In genomic region chr1:205748398-205749093, GRCh38 we compare ENCODE assay signal across 8 cellular contexts. TPM values are rescaled to one million over a fixed set of nuclear protein-coding genes. Genes with fewer than 3 reads are reported as not detected.
DNase-seq lines count a peak whose midpoint lies in the region; ATAC-seq and TF ChIP-seq lines count a peak whose summit lies in the region.

No MANE protein-coding gene starts in this region.

- no peaks in the 10 kb centered on the region for H3K9me3 Mint-ChIP-seq in stimulated activated naive CD8-positive, alpha-beta T cell treated with anti-CD3 and anti-CD28 coated beads, Interleukin-15, Interleukin-2, amounts not matched to agents 100 ng/mL and 50 ng/mL, for 24 hours

- DNase-seq in DMS114 treated with DMSO at 0.1 percent for 48 hours (lab: John Stamatoyannopoulos, UW; ENCODE audit: unreplicated experiment) = peak; percentile 82
- DNase-seq in SIG-M5 treated with dmso at 0.1 percent for 504 hours (lab: John Stamatoyannopoulos, UW; ENCODE audit: unreplicated experiment) = peak; percentile 72
- peak; percentile 23 for DNase-seq in central memory CD4-positive, alpha-beta T cell
- no peak for DNase-seq in posterior vena cava (ENCODE audit: low spot score)

- H3K4me3 ChIP-seq in liver (ENCODE audit: low read depth in 1 of 3, low read length in 3 of 3) = peak overlapping the region; percentile 87 to 99 (median 96)

- H3K27me3 ChIP-seq in liver (ENCODE audit: control insufficient read depth in 4 of 4, insufficient read depth in 4 of 4, low read length in 3 of 4) = no peaks in the 10 kb centered on the region

- H3K9ac ChIP-seq in liver (ENCODE audit: low read depth in 1 of 2, low read length in 2 of 2) = peak overlapping the region; percentile 99

- H3K4me3 Mint-ChIP-seq in stimulated activated naive CD8-positive, alpha-beta T cell treated with anti-CD3 and anti-CD28 coated beads, Interleukin-15, Interleukin-2, amounts not matched to agents 100 ng/mL and 50 ng/mL, for 24 hours = peak overlapping the region; percentile 97

- H3K4me1 ChIP-seq in liver (ENCODE audit: control insufficient read depth in 4 of 4, insufficient read depth in 4 of 4, low read length in 3 of 4) = peaks cover 14 to 35% (median 25%) of the 10 kb centered on the region in 4 donors

- H3K27me3 Mint-ChIP-seq in stimulated activated naive CD8-positive, alpha-beta T cell treated with anti-CD3 and anti-CD28 coated beads, Interleukin-15, Interleukin-2, amounts not matched to agents 100 ng/mL and 50 ng/mL, for 24 hours = no peaks in the 10 kb centered on the region

- H3K36me3 Mint-ChIP-seq in stimulated activated naive CD8-positive, alpha-beta T cell treated with anti-CD3 and anti-CD28 coated beads, Interleukin-15, Interleukin-2, amounts not matched to agents 100 ng/mL and 50 ng/mL, for 24 hours (ENCODE audit: low read depth) = peaks cover 46% of the 10 kb centered on the region

- no peak for TF ChIP-seq CTCF in liver (IDR thresholded peaks at IDR 0.05; ENCODE audit: low read depth, low read length, missing input control)

- H3K27ac ChIP-seq in liver (ENCODE audit: low read depth in 1 of 2, low read length in 2 of 2) = peak overlapping the region; percentile 94 to 96

- H3K27ac Mint-ChIP-seq in stimulated activated naive CD8-positive, alpha-beta T cell treated with anti-CD3 and anti-CD28 coated beads, Interleukin-15, Interleukin-2, amounts not matched to agents 100 ng/mL and 50 ng/mL, for 24 hours = peak overlapping the region; percentile 92

- TF ChIP-seq RAD21 in liver (IDR thresholded peaks at IDR 0.05) = peak in 1 of 2 donors; percentile 26

- peak; percentile 8 for ATAC-seq in HG03196 (IDR thresholded peaks at IDR 0.05; ENCODE audit: unreplicated experiment)
- ATAC-seq in HG03439 (IDR thresholded peaks at IDR 0.05; ENCODE audit: unreplicated experiment) = no peak

- no peaks in the 10 kb centered on the region for H3K36me3 ChIP-seq in liver (ENCODE audit: control insufficient read depth in 4 of 4, insufficient read depth in 3 of 4, low read depth in 1 of 4, low read length in 3 of 4)

- H3K9me3 ChIP-seq in liver (ENCODE audit: control insufficient read depth in 4 of 4, low read length in 3 of 4) = no peaks in the 10 kb centered on the region

- WGBS in liver = under 1% methylated on average over 13 of the region's 13 CpGs

- intact Hi-C loops in posterior vena cava (cut with DNase I) = no loop called here

- H3K4me1 Mint-ChIP-seq in stimulated activated naive CD8-positive, alpha-beta T cell treated with anti-CD3 and anti-CD28 coated beads, Interleukin-15, Interleukin-2, amounts not matched to agents 100 ng/mL and 50 ng/mL, for 24 hours (ENCODE audit: low read depth) = peaks cover 64% of the 10 kb centered on the region

TF ChIP-seq in liver, 16 proteins besides CTCF, POLR2A, EP300 and RAD21:
- TF ChIP-seq FOXA2 (IDR thresholded peaks at IDR 0.05) = no peak
- TF ChIP-seq TAF1 (conservative IDR thresholded peaks at IDR 0.05) = peak; percentile 89
- no peak for TF ChIP-seq RXRA (IDR thresholded peaks at IDR 0.05)
- TF ChIP-seq HNF4A (conservative IDR thresholded peaks at IDR 0.05) = no peak
- TF ChIP-seq, protein P1, sequence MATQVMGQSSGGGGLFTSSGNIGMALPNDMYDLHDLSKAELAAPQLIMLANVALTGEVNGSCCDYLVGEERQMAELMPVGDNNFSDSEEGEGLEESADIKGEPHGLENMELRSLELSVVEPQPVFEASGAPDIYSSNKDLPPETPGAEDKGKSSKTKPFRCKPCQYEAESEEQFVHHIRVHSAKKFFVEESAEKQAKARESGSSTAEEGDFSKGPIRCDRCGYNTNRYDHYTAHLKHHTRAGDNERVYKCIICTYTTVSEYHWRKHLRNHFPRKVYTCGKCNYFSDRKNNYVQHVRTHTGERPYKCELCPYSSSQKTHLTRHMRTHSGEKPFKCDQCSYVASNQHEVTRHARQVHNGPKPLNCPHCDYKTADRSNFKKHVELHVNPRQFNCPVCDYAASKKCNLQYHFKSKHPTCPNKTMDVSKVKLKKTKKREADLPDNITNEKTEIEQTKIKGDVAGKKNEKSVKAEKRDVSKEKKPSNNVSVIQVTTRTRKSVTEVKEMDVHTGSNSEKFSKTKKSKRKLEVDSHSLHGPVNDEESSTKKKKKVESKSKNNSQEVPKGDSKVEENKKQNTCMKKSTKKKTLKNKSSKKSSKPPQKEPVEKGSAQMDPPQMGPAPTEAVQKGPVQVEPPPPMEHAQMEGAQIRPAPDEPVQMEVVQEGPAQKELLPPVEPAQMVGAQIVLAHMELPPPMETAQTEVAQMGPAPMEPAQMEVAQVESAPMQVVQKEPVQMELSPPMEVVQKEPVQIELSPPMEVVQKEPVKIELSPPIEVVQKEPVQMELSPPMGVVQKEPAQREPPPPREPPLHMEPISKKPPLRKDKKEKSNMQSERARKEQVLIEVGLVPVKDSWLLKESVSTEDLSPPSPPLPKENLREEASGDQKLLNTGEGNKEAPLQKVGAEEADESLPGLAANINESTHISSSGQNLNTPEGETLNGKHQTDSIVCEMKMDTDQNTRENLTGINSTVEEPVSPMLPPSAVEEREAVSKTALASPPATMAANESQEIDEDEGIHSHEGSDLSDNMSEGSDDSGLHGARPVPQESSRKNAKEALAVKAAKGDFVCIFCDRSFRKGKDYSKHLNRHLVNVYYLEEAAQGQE (IDR thresholded peaks at IDR 0.05) = peak; percentile 61
- no peak for TF ChIP-seq YY1 (IDR thresholded peaks at IDR 0.05)

RNA-seq across cellular contexts. Expression of gene NUCKS1, which starts 1.4 kb away (rescaled TPM):
- total RNA-seq in liver = 10 to 100 TPM; 48.9 to 86.1 TPM
- 10 to 100 TPM; 27.0 to 36.4 TPM for polyA plus RNA-seq in liver
- total RNA-seq in posterior vena cava = 100 to 1,000 TPM; 157 to 168 TPM

RNA-seq across cellular contexts. Expression of gene RAB29, which starts 26.7 kb away (rescaled TPM):
- total RNA-seq in liver = 10 to 100 TPM; 11.0 to 25.0 TPM
- 10 to 100 TPM; 14.7 to 17.3 TPM for polyA plus RNA-seq in liver
- total RNA-seq in posterior vena cava = 10 to 100 TPM; 19.8 to 23.9 TPM
